In the genomic region with DNA sequence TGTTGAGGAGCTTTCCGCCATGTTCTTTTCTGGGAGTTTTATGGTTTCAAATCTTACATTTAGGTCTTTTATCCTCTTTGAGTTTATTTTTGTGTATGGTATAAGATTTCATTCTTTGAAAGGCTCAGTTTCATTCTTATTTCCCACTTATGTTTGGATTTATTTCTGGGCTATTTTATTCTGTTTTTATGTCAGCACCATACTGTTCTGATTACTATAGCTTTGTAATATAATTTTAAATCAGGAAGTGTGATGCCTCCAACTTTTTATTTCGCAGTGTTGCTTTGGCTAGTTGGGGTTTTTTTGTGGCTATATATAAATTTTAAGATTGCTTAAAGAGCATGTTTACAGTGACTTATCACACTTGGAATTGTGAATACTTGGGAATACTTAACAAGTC, we compare ENCODE assay signal across 28 cellular contexts.
"Had no signal": no experiment of that assay in that cellular context is flagged by ENCODE, and none has a peak within 500 bp of the region (broad histone marks: within the 10 kb centered on the region; RNA-seq: fewer than 3 reads in every experiment).

No MANE protein-coding gene starts in this region.

- H3K9me3 ChIP-seq: body of pancreas, Peyer's patch had no signal

- H3K9me3 Mint-ChIP-seq: activated CD4-positive, alpha-beta T cell treated with anti-CD3 and anti-CD28 coated beads, Interleukin-2, amount 10 ng/mL, durations not matched to agents 24 days and 14 days; activated naive CD4-positive, alpha-beta T cell treated with anti-CD3 and anti-CD28 coated beads, Interleukin-2, amount 50 U/mL, for 24 hours; activated T-helper 1 cell treated with anti-CD3 and anti-CD28 coated beads, Interleukin-12 subunit alpha, Interleukin-12 subunit beta, Interleukin-2, Interleukin-4 antibody, amounts not matched to agents 30 ng/mL and 10 ng/mL and 1 ng/mL, durations not matched to agents 14 hours and 24 hours and 36 hours had no signal

- H3K4me3 ChIP-seq: body of pancreas, Peyer's patch, SJCRH30 had no signal

- H3K4me3 Mint-ChIP-seq: activated CD4-positive, alpha-beta T cell treated with anti-CD3 and anti-CD28 coated beads, Interleukin-2, amount 10 ng/mL, durations not matched to agents 24 days and 14 days; activated CD8-positive, alpha-beta memory T cell treated with anti-CD3 and anti-CD28 coated beads, Interleukin-2, amount 10 ng/mL, durations not matched to agents 7 days and 5 days; activated naive CD4-positive, alpha-beta T cell treated with anti-CD3 and anti-CD28 coated beads, Interleukin-2, amount 50 U/mL, for 24 hours; activated T-cell treated with anti-CD3 and anti-CD28 coated beads, Interleukin-2, amount 50 U/mL, for 24 hours; activated T-helper 1 cell treated with anti-CD3 and anti-CD28 coated beads, Interleukin-12 subunit alpha, Interleukin-12 subunit beta, Interleukin-2, Interleukin-4 antibody, amounts not matched to agents 30 ng/mL and 10 ng/mL and 1 ng/mL, durations not matched to agents 14 hours and 24 hours and 36 hours had no signal

- DNase-seq: activated CD4-positive, alpha-beta T cell treated with anti-CD3 and anti-CD28 coated beads, Interleukin-2, amount 10 ng/mL, durations not matched to agents 24 days and 14 days; activated CD4-positive, alpha-beta T cell treated with anti-CD3 and anti-CD28 coated beads, Interleukin-2, amount 50 U/mL, for 48 hours; activated CD8-positive, alpha-beta memory T cell treated with anti-CD3 and anti-CD28 coated beads, Interleukin-2, amount 10 ng/mL, durations not matched to agents 7 days and 5 days; activated effector memory CD4-positive, alpha-beta T cell treated with Interleukin-2 at 50 U/mL for 16 hours; activated naive CD4-positive, alpha-beta T cell; activated T-cell treated with anti-CD3 and anti-CD28 coated beads, Interleukin-2, amount 50 U/mL, for 24 hours; aorta; body of pancreas; central memory CD4-positive, alpha-beta T cell; MM.1S; NCI-H1105; NCI-H1436; NCI-H1694 treated with DMSO at 0.1 percent for 48 hours; NCI-H2029 treated with DMSO at 0.1 percent for 48 hours; NCI-H345; NCI-H510A; NCI-H69; NK-92 treated with Interleukin-12 subunit alpha and Interleukin-12 subunit beta, amount 100 ng/mL, for 24 hours; Peyer's patch; SJCRH30; SK-N-SH; T-helper 1 cell had no signal

- H3K27ac ChIP-seq: body of pancreas, Peyer's patch, RWPE1, SJCRH30, VCaP had no signal

- ATAC-seq: activated CD4-positive, CD25-positive, alpha-beta regulatory T cell treated with anti-CD3 and anti-CD28 coated beads, Interleukin-2, amount 50 U/mL, for 24 hours; activated CD8-positive, alpha-beta memory T cell treated with anti-CD3 and anti-CD28 coated beads, Interleukin-2, amount 10 ng/mL, durations not matched to agents 7 days and 5 days; body of pancreas had no signal

- H3K4me2 ChIP-seq: SK-N-SH had no signal

- H3K36me3 ChIP-seq: Peyer's patch, SJCRH30 had no signal

- FAIRE-seq: bronchial epithelial cell had no signal

- H3K9me2 ChIP-seq: SK-N-SH had no signal

- H3K27me3 Mint-ChIP-seq: activated CD4-positive, alpha-beta T cell treated with anti-CD3 and anti-CD28 coated beads, Interleukin-2, amount 10 ng/mL, durations not matched to agents 24 days and 14 days; activated CD8-positive, alpha-beta memory T cell treated with anti-CD3 and anti-CD28 coated beads, Interleukin-2, amount 10 ng/mL, durations not matched to agents 7 days and 5 days; activated naive CD4-positive, alpha-beta T cell treated with anti-CD3 and anti-CD28 coated beads, Interleukin-2, amount 50 U/mL, for 24 hours; activated T-cell treated with anti-CD3 and anti-CD28 coated beads, Interleukin-2, amount 50 U/mL, for 24 hours had no signal

- H3K27ac Mint-ChIP-seq: activated CD4-positive, alpha-beta T cell treated with anti-CD3 and anti-CD28 coated beads, Interleukin-2, amount 10 ng/mL, durations not matched to agents 24 days and 14 days; activated CD8-positive, alpha-beta memory T cell treated with anti-CD3 and anti-CD28 coated beads, Interleukin-2, amount 10 ng/mL, durations not matched to agents 7 days and 5 days; activated naive CD4-positive, alpha-beta T cell treated with anti-CD3 and anti-CD28 coated beads, Interleukin-2, amount 50 U/mL, for 24 hours; activated T-cell treated with anti-CD3 and anti-CD28 coated beads, Interleukin-2, amount 50 U/mL, for 24 hours; activated T-helper 1 cell treated with anti-CD3 and anti-CD28 coated beads, Interleukin-12 subunit alpha, Interleukin-12 subunit beta, Interleukin-2, Interleukin-4 antibody, amounts not matched to agents 30 ng/mL and 10 ng/mL and 1 ng/mL, durations not matched to agents 14 hours and 24 hours and 36 hours had no signal

- H3K9ac ChIP-seq: SK-N-SH had no signal

- H3K27me3 ChIP-seq: body of pancreas, Peyer's patch, SJCRH30 had no signal
